ENCODE assay signal across 1 cellular context in genomic region chr12:51538149-51538548, GRCh38.
TF ChIP-seq lines count a peak whose summit lies in the region.

No MANE protein-coding gene starts in this region.

TF ChIP-seq in IMR-90, 13 proteins besides CTCF, POLR2A, EP300 and RAD21:
- no peak for TF ChIP-seq NFE2L2 (IDR thresholded peaks at IDR 0.05; ENCODE audit: low read depth, low read length)
- TF ChIP-seq CEBPB (IDR thresholded peaks at IDR 0.05; ENCODE audit: low read depth, low read length), result no peak
- no peak for TF ChIP-seq CHD1 (IDR thresholded peaks at IDR 0.05; ENCODE audit: low read depth, low read length)
- no peak for TF ChIP-seq MAZ (IDR thresholded peaks at IDR 0.05; ENCODE audit: borderline replicate concordance, low read depth, low read length)
- no peak for TF ChIP-seq USF2 (IDR thresholded peaks at IDR 0.05; ENCODE audit: low read depth, low read length)
- no peak for TF ChIP-seq RFX5 (IDR thresholded peaks at IDR 0.05; ENCODE audit: low read depth, low read length)
- no peak for TF ChIP-seq FOS (IDR thresholded peaks at IDR 0.05; ENCODE audit: low read depth, low read length)
- TF ChIP-seq ELK1 (IDR thresholded peaks at IDR 0.05; ENCODE audit: borderline replicate concordance, low read depth, low read length), result no peak
- TF ChIP-seq MXI1 (IDR thresholded peaks at IDR 0.05; ENCODE audit: borderline replicate concordance, low read depth, low read length), result no peak
- TF ChIP-seq MAFK (IDR thresholded peaks at IDR 0.05; ENCODE audit: low read depth, low read length), result no peak
- no peak for TF ChIP-seq RCOR1 (IDR thresholded peaks at IDR 0.05; ENCODE audit: insufficient replicate concordance, low read length)
- no peak for TF ChIP-seq SMC3 (IDR thresholded peaks at IDR 0.05; ENCODE audit: low read depth, low read length)
- TF ChIP-seq BHLHE40 (IDR thresholded peaks at IDR 0.05; ENCODE audit: low read depth, low read length), result no peak
